23 cellular contexts compared by ENCODE assay signal in genomic region chr13:111883571-111884343, GRCh38.
"Had no signal": no experiment of that assay in that cellular context is flagged by ENCODE, and none has a peak within 500 bp of the region (broad histone marks: within the 10 kb centered on the region; RNA-seq: fewer than 3 reads in every experiment).

No MANE protein-coding gene starts in this region.

- H3K9me3 Mint-ChIP-seq: activated naive CD4-positive, alpha-beta T cell treated with anti-CD3 and anti-CD28 coated beads, Interleukin-2, amount 50 U/mL, for 24 hours; activated T-cell treated with anti-CD3 and anti-CD28 coated beads, Interleukin-2, amount 50 U/mL, for 24 hours; activated T-helper 1 cell treated with anti-CD3 and anti-CD28 coated beads, Interleukin-12 subunit alpha, Interleukin-12 subunit beta, Interleukin-2, Interleukin-4 antibody, amounts not matched to agents 30 ng/mL and 10 ng/mL and 1 ng/mL, durations not matched to agents 14 hours and 24 hours and 36 hours had no signal

- FAIRE-seq: RCC 7860 had no signal

- DNase-seq: activated CD4-positive, alpha-beta T cell treated with anti-CD3 and anti-CD28 coated beads for 48 hours; activated CD4-positive, alpha-beta T cell treated with anti-CD3 and anti-CD28 coated beads, Interleukin-2, amount 50 U/mL, for 4 hours; activated CD4-positive, CD25-positive, alpha-beta regulatory T cell treated with anti-CD3 and anti-CD28 coated beads, Interleukin-2, amount 50 U/mL, for 72 hours; activated effector memory CD4-positive, alpha-beta T cell treated with Interleukin-2 at 50 U/mL for 16 hours; activated naive CD4-positive, alpha-beta T cell; activated T-cell treated with anti-CD3 and anti-CD28 coated beads, Interleukin-2, amount 50 U/mL, for 24 hours; aorta; MG63; NCI-H1105; NCI-H1436; NCI-H187; NCI-H2081; NCI-H510A treated with DMSO at 0.1 percent for 48 hours; NCI-H69; SHP77; T-helper 17 cell; T-helper 9 cell had no signal

- H3K27ac ChIP-seq: cardiac muscle cell had no signal

- ATAC-seq: T-helper 17 cell, WTC11 had no signal

- H3K27me3 Mint-ChIP-seq: activated naive CD4-positive, alpha-beta T cell treated with anti-CD3 and anti-CD28 coated beads, Interleukin-2, amount 50 U/mL, for 24 hours had no signal

- H3K4me3 Mint-ChIP-seq: activated naive CD4-positive, alpha-beta T cell treated with anti-CD3 and anti-CD28 coated beads, Interleukin-2, amount 50 U/mL, for 24 hours; activated T-cell treated with anti-CD3 and anti-CD28 coated beads, Interleukin-2, amount 50 U/mL, for 24 hours; activated T-helper 1 cell treated with anti-CD3 and anti-CD28 coated beads, Interleukin-12 subunit alpha, Interleukin-12 subunit beta, Interleukin-2, Interleukin-4 antibody, amounts not matched to agents 30 ng/mL and 10 ng/mL and 1 ng/mL, durations not matched to agents 14 hours and 24 hours and 36 hours; brain; T-helper 17 cell; WTC11 had no signal

- H3K36me3 Mint-ChIP-seq: activated naive CD4-positive, alpha-beta T cell treated with anti-CD3 and anti-CD28 coated beads, Interleukin-2, amount 50 U/mL, for 24 hours; brain; WTC11 had no signal

- H3K36me3 ChIP-seq: cardiac muscle cell, MG63 had no signal

- H3K27ac Mint-ChIP-seq: activated naive CD4-positive, alpha-beta T cell treated with anti-CD3 and anti-CD28 coated beads, Interleukin-2, amount 50 U/mL, for 24 hours; activated T-cell treated with anti-CD3 and anti-CD28 coated beads, Interleukin-2, amount 50 U/mL, for 24 hours; activated T-helper 1 cell treated with anti-CD3 and anti-CD28 coated beads, Interleukin-12 subunit alpha, Interleukin-12 subunit beta, Interleukin-2, Interleukin-4 antibody, amounts not matched to agents 30 ng/mL and 10 ng/mL and 1 ng/mL, durations not matched to agents 14 hours and 24 hours and 36 hours; T-helper 17 cell; WTC11 had no signal

- H3K4me3 ChIP-seq: cardiac muscle cell, MG63 had no signal

- H3K9me3 ChIP-seq: MG63 had no signal

- H3K4me1 Mint-ChIP-seq: activated naive CD4-positive, alpha-beta T cell treated with anti-CD3 and anti-CD28 coated beads, Interleukin-2, amount 50 U/mL, for 24 hours; T-helper 17 cell had no signal
